24 cellular contexts compared by ENCODE assay signal in genomic region chr4:158859661-158860060, GRCh38.
"Had no signal": no experiment of that assay in that cellular context is flagged by ENCODE, and none has a peak within 500 bp of the region (broad histone marks: within the 10 kb centered on the region; RNA-seq: fewer than 3 reads in every experiment).

No MANE protein-coding gene starts in this region.

- FAIRE-seq: endothelial cell of umbilical vein, islet of Langerhans, TTC549 had no signal

- H3K4me1 ChIP-seq: parathyroid adenoma, psoas muscle had no signal

- H3K9me3 ChIP-seq: psoas muscle, right atrium auricular region, tibial nerve had no signal

- H3K79me2 ChIP-seq: parathyroid adenoma had no signal

- DNase-seq: activated CD4-positive, alpha-beta T cell treated with anti-CD3 and anti-CD28 coated beads for 48 hours; activated CD4-positive, alpha-beta T cell treated with anti-CD3 and anti-CD28 coated beads, Interleukin-2, amount 50 U/mL, for 48 hours; activated CD8-positive, alpha-beta memory T cell treated with anti-CD3 and anti-CD28 coated beads for 24 hours; activated effector memory CD4-positive, alpha-beta T cell treated with anti-CD3 and anti-CD28 coated beads, Interleukin-2, amount 50 U/mL, for 16 hours; activated naive CD4-positive, alpha-beta T cell treated with anti-CD3 and anti-CD28 coated beads for 36 hours; activated naive CD8-positive, alpha-beta T cell treated with anti-CD3 and anti-CD28 coated beads, Interleukin-2, amount 10 ng/mL, durations not matched to agents 7 days and 5 days; amniotic stem cell; caudate nucleus; foreskin melanocyte; left ventricle myocardium superior; psoas muscle; stimulated activated naive CD4-positive, alpha-beta T cell treated with Interleukin-2 at 50 U/mL for 16 hours; T-helper 9 cell; WERI-Rb-1 had no signal

- H3K4me3 ChIP-seq: psoas muscle, right atrium auricular region, tibial nerve had no signal

- H3K4me1 Mint-ChIP-seq: activated naive CD8-positive, alpha-beta T cell treated with anti-CD3 and anti-CD28 coated beads, Interleukin-2, amount 10 ng/mL, durations not matched to agents 7 days and 5 days; nephron had no signal

- H3K9me3 Mint-ChIP-seq: activated naive CD4-positive, alpha-beta T cell treated with anti-CD3 and anti-CD28 coated beads for 36 hours; activated naive CD8-positive, alpha-beta T cell treated with anti-CD3 and anti-CD28 coated beads, Interleukin-2, amount 10 ng/mL, durations not matched to agents 7 days and 5 days; activated T-helper 1 cell treated with anti-CD3 and anti-CD28 coated beads, Interleukin-12 subunit alpha, Interleukin-12 subunit beta, Interleukin-2, Interleukin-4 antibody, amounts not matched to agents 30 ng/mL and 10 ng/mL and 1 ng/mL, durations not matched to agents 14 hours and 24 hours and 36 hours; nephron; T-helper 1 cell treated with Interleukin-12 subunit alpha and Interleukin-12 subunit beta and Interleukin-4 antibody, amounts not matched to agents 30 μg/mL and 1 μg/mL, for 36 hours had no signal

- ATAC-seq: activated CD4-positive, CD25-positive, alpha-beta regulatory T cell treated with anti-CD3 and anti-CD28 coated beads, Interleukin-2, amount 50 U/mL, for 24 hours; left ventricle myocardium superior had no signal

- H3K27me3 Mint-ChIP-seq: activated naive CD8-positive, alpha-beta T cell treated with anti-CD3 and anti-CD28 coated beads, Interleukin-2, amount 10 ng/mL, durations not matched to agents 7 days and 5 days had no signal

- H3K9ac ChIP-seq: parathyroid adenoma had no signal

- H3K27ac Mint-ChIP-seq: activated naive CD4-positive, alpha-beta T cell treated with anti-CD3 and anti-CD28 coated beads for 36 hours; activated naive CD8-positive, alpha-beta T cell treated with anti-CD3 and anti-CD28 coated beads, Interleukin-2, amount 10 ng/mL, durations not matched to agents 7 days and 5 days; activated T-helper 1 cell treated with anti-CD3 and anti-CD28 coated beads, Interleukin-12 subunit alpha, Interleukin-12 subunit beta, Interleukin-2, Interleukin-4 antibody, amounts not matched to agents 30 ng/mL and 10 ng/mL and 1 ng/mL, durations not matched to agents 14 hours and 24 hours and 36 hours; nephron; T-helper 1 cell treated with Interleukin-12 subunit alpha and Interleukin-12 subunit beta and Interleukin-4 antibody, amounts not matched to agents 30 μg/mL and 1 μg/mL, for 36 hours had no signal

- H3K4me3 Mint-ChIP-seq: activated naive CD4-positive, alpha-beta T cell treated with anti-CD3 and anti-CD28 coated beads for 36 hours; activated naive CD8-positive, alpha-beta T cell treated with anti-CD3 and anti-CD28 coated beads, Interleukin-2, amount 10 ng/mL, durations not matched to agents 7 days and 5 days; activated T-helper 1 cell treated with anti-CD3 and anti-CD28 coated beads, Interleukin-12 subunit alpha, Interleukin-12 subunit beta, Interleukin-2, Interleukin-4 antibody, amounts not matched to agents 30 ng/mL and 10 ng/mL and 1 ng/mL, durations not matched to agents 14 hours and 24 hours and 36 hours; nephron; T-helper 1 cell treated with Interleukin-12 subunit alpha and Interleukin-12 subunit beta and Interleukin-4 antibody, amounts not matched to agents 30 μg/mL and 1 μg/mL, for 36 hours had no signal

- H3K27me3 ChIP-seq: right atrium auricular region, tibial nerve had no signal

- H2AFZ ChIP-seq: parathyroid adenoma had no signal

- H3K27ac ChIP-seq: parathyroid adenoma, psoas muscle, right atrium auricular region, tibial nerve, WERI-Rb-1 had no signal
